ENCODE assay signal across 16 cellular contexts in genomic region chr7:70000747-70001348, GRCh38.
DNase-seq lines count a peak whose midpoint lies in the region; ATAC-seq lines count a peak whose summit lies in the region.
"Had no signal": no experiment of that assay in that cellular context is flagged by ENCODE, and none has a peak within 500 bp of the region (broad histone marks: within the 10 kb centered on the region; RNA-seq: fewer than 3 reads in every experiment).

No MANE protein-coding gene starts in this region.

- ATAC-seq in sciatic nerve (peak; percentile 20), HG02981 (IDR thresholded peaks at IDR 0.05; ENCODE audit: unreplicated experiment) (no peak), HG03439 (IDR thresholded peaks at IDR 0.05; ENCODE audit: unreplicated experiment) (no peak)
- ATAC-seq: PC-3 had no signal

- DNase-seq in DMS 273 treated with DMSO at 0.1 percent for 48 hours (lab: John Stamatoyannopoulos, UW) (peak; percentile 47), NCI-H1694 (lab: John Stamatoyannopoulos, UW) (peak; percentile 97), astrocyte of the hippocampus (ENCODE audit: low read depth, low spot score) (peak; percentile 9), sciatic nerve (ENCODE audit: low spot score) (no peak)
- DNase-seq in effector CD4-positive, alpha-beta T cell, result no peak
- DNase-seq: ACHN; AML-193; CD4-positive, CD25-positive, alpha-beta regulatory T cell; DMS79; NCI-H1092; NCI-H146; NCI-H226; NCI-H748 treated with DMSO at 0.1 percent for 48 hours; PC-3 had no signal

- intact Hi-C loops in sciatic nerve (cut with DNase I), result no loop called here

Comparison
In these comparisons a context has a peak if more than half of its experiments do, and no peak if none do; other contexts are left out.
1. DNase-seq: peak in DMS 273 treated with DMSO at 0.1 percent for 48 hours (single experiment), NCI-H1694 (single experiment) and astrocyte of the hippocampus (single experiment); none in sciatic nerve (single experiment) and effector CD4-positive, alpha-beta T cell (single experiment).